1 cellular context compared by ENCODE assay signal in genomic region chr9:128719919-128720605, GRCh38.
TF ChIP-seq lines count a peak whose summit lies in the region.

No MANE protein-coding gene starts in this region.

TF ChIP-seq in K562, 482 proteins besides CTCF, POLR2A, EP300 and RAD21:
- TF ChIP-seq ZNF561 (CRISPR knock-in tag; conservative IDR thresholded peaks at IDR 0.05): no peak
- peak; percentile 65; the same call in 1 of the 2 replicates for TF ChIP-seq POLR2G (IDR thresholded peaks at IDR 0.05; ENCODE audit: low read depth, low read length)
- TF ChIP-seq RBFOX2 (IDR thresholded peaks at IDR 0.05; ENCODE audit: low read depth, low read length): peak; percentile 50; the same call in 1 of the 2 replicates
TF ChIP-seq in K562: peak in this region for 2.
